ENCODE assay signal across 1 cellular context in genomic region chr5:14142856-14143508, GRCh38.
TF ChIP-seq lines count a peak whose summit lies in the region.

TRIO (plus strand) TSS chr5:14143342; CDS start chr5:14143726, 384 bp downstream.

TF ChIP-seq in HepG2, 621 proteins besides CTCF, POLR2A, EP300 and RAD21 (continued from another document and continues in another):
- TF ChIP-seq ZBTB2 (CRISPR knock-in tag; IDR thresholded peaks at IDR 0.05; ENCODE audit: low read depth): 0 out of 2 replicates have a peak, but pooled peaks have one; percentile 35
- TF ChIP-seq ZC3H4 (CRISPR knock-in tag; IDR thresholded peaks at IDR 0.05; ENCODE audit: borderline replicate concordance): no peak
- TF ChIP-seq GRHL1 (CRISPR knock-in tag; conservative IDR thresholded peaks at IDR 0.05): no peak
- TF ChIP-seq NFKBIZ (CRISPR knock-in tag; IDR thresholded peaks at IDR 0.05): no peak
- 0 out of 2 replicates have a peak, but pooled peaks have one; percentile 54 for TF ChIP-seq ZNF691 (CRISPR knock-in tag; IDR thresholded peaks at IDR 0.05; ENCODE audit: borderline replicate concordance, low read depth)
- peak; percentile 81 for TF ChIP-seq PHF8 (CRISPR knock-in tag; IDR thresholded peaks at IDR 0.05)
- TF ChIP-seq IRF1 (CRISPR knock-in tag; IDR thresholded peaks at IDR 0.05; ENCODE audit: low read depth): no peak
- TF ChIP-seq ETV5 (CRISPR knock-in tag; IDR thresholded peaks at IDR 0.05; ENCODE audit: borderline replicate concordance): peak; percentile 20; the same call in 1 of the 2 replicates
- TF ChIP-seq ZNF781 (CRISPR knock-in tag; IDR thresholded peaks at IDR 0.05; ENCODE audit: borderline replicate concordance, not compliant biosample characterization): no peak
- TF ChIP-seq NR1H2 (CRISPR knock-in tag; IDR thresholded peaks at IDR 0.05; ENCODE audit: borderline replicate concordance, low read depth): no peak
- no peak for TF ChIP-seq SMC3 (IDR thresholded peaks at IDR 0.05; ENCODE audit: low read length)
- no peak for TF ChIP-seq FOXK2 (IDR thresholded peaks at IDR 0.05)
- TF ChIP-seq ZBTB20 (CRISPR knock-in tag; IDR thresholded peaks at IDR 0.05; ENCODE audit: borderline replicate concordance, low read depth): no peak
- no peak for TF ChIP-seq NFAT5 (CRISPR knock-in tag; IDR thresholded peaks at IDR 0.05)
- TF ChIP-seq BHLHE40 (IDR thresholded peaks at IDR 0.05; ENCODE audit: low read length): 0 out of 2 replicates have a peak, but pooled peaks have one; percentile 9
- TF ChIP-seq PRDM10 (CRISPR knock-in tag; IDR thresholded peaks at IDR 0.05; ENCODE audit: low read depth): peak; percentile 80
- no peak for TF ChIP-seq ZNF841 (CRISPR knock-in tag; IDR thresholded peaks at IDR 0.05; ENCODE audit: borderline replicate concordance)
- 0 out of 2 replicates have a peak, but pooled peaks have one; percentile 28 for TF ChIP-seq ZSCAN29 (CRISPR knock-in tag; conservative IDR thresholded peaks at IDR 0.05)
- TF ChIP-seq ZNF549 (CRISPR knock-in tag; IDR thresholded peaks at IDR 0.05): no peak
- no peak for TF ChIP-seq ZNF441 (CRISPR knock-in tag; IDR thresholded peaks at IDR 0.05; ENCODE audit: borderline replicate concordance)
- TF ChIP-seq HNRNPK (IDR thresholded peaks at IDR 0.05; ENCODE audit: low read depth, low read length, poor library complexity, severe bottlenecking): peak; percentile 33
- TF ChIP-seq HIC2 (CRISPR knock-in tag; IDR thresholded peaks at IDR 0.05; ENCODE audit: low read depth): no peak
- TF ChIP-seq ZNF746 (CRISPR knock-in tag; IDR thresholded peaks at IDR 0.05): no peak
- no peak for TF ChIP-seq BRD4 (CRISPR knock-in tag; IDR thresholded peaks at IDR 0.05)
- peak; percentile 19; the same call in 1 of the 2 replicates for TF ChIP-seq ZSCAN31 (CRISPR knock-in tag; IDR thresholded peaks at IDR 0.05; ENCODE audit: low read depth)
- TF ChIP-seq MAZ (IDR thresholded peaks at IDR 0.05; ENCODE audit: borderline replicate concordance, low read depth, low read length): no peak
- TF ChIP-seq MAZ (CRISPR knock-in tag; IDR thresholded peaks at IDR 0.05; ENCODE audit: low read depth): peak; percentile 38; the same call in 1 of the 2 replicates
- no peak for TF ChIP-seq MBNL3 (CRISPR knock-in tag; conservative IDR thresholded peaks at IDR 0.05)
- peak; percentile 20; the same call in 1 of the 2 replicates for TF ChIP-seq ZNF543 (CRISPR knock-in tag; IDR thresholded peaks at IDR 0.05)
- TF ChIP-seq ZNF160 (CRISPR knock-in tag; IDR thresholded peaks at IDR 0.05): no peak
- TF ChIP-seq THAP11 (CRISPR knock-in tag; IDR thresholded peaks at IDR 0.05): 0 out of 2 replicates have a peak, but pooled peaks have one; percentile 14
- no peak for TF ChIP-seq RFX3 (CRISPR knock-in tag; IDR thresholded peaks at IDR 0.05)
- TF ChIP-seq NFIC (IDR thresholded peaks at IDR 0.05; ENCODE audit: low read length): no peak
- no peak for TF ChIP-seq ZNF879 (CRISPR knock-in tag; IDR thresholded peaks at IDR 0.05)
- no peak for TF ChIP-seq HOXA7 (CRISPR knock-in tag; IDR thresholded peaks at IDR 0.05)
- TF ChIP-seq E2F5 (CRISPR knock-in tag; conservative IDR thresholded peaks at IDR 0.05): 0 out of 2 replicates have a peak, but pooled peaks have one; percentile 15
- TF ChIP-seq MLXIP (CRISPR knock-in tag; IDR thresholded peaks at IDR 0.05; ENCODE audit: borderline replicate concordance): no peak
- TF ChIP-seq HMG20A (CRISPR knock-in tag; IDR thresholded peaks at IDR 0.05; ENCODE audit: borderline replicate concordance): no peak
- TF ChIP-seq PHF20 (CRISPR knock-in tag; IDR thresholded peaks at IDR 0.05): no peak; the same call in 1 of the 2 replicates
- no peak for TF ChIP-seq GTF2F1 (IDR thresholded peaks at IDR 0.05; ENCODE audit: low read length)
- TF ChIP-seq ZNF761 (CRISPR knock-in tag; conservative IDR thresholded peaks at IDR 0.05): no peak
- TF ChIP-seq ZNF282 (IDR thresholded peaks at IDR 0.05; ENCODE audit: partially characterized antibody): no peak
